13 cellular contexts compared by ENCODE assay signal in genomic region chr11:68506908-68507307, GRCh38. TPM values are rescaled to one million over a fixed set of nuclear protein-coding genes. Genes with fewer than 3 reads are reported as not detected.
A peak's percentile ranks its signal among the peaks of the same experiment; 100 is the strongest.
DNase-seq lines count a peak whose midpoint lies in the region; ATAC-seq and TF ChIP-seq lines count a peak whose summit lies in the region.
"Had no signal": no experiment of that assay in that cellular context is flagged by ENCODE, and none has a peak within 500 bp of the region (broad histone marks: within the 10 kb centered on the region; RNA-seq: fewer than 3 reads in every experiment).

No MANE protein-coding gene starts in this region.

- WGBS in spleen, 5 donors: 97 to 99% (median 98%) methylated on average over 3 of the region's 3 CpGs

- H3K36me3 ChIP-seq in spleen: peaks cover 0 to 9% (median under 1%) of the 10 kb centered on the region in 6 donors
- H3K36me3 ChIP-seq: thyroid gland had no signal

- peak; percentile 44 for ATAC-seq in left colon
- ATAC-seq: GM23338 had no signal

- no peaks in the 10 kb centered on the region for H3K27me3 Mint-ChIP-seq in T-helper 2 cell treated with Interferon-gamma antibody and Interleukin-4, amounts not matched to agents 5 μg/mL and 100 μg/mL, for 36 hours (ENCODE audit: low read depth)

- DNase-seq in DMS53 (lab: John Stamatoyannopoulos, UW) (peak; percentile 18), DMS53 treated with DMSO at 0.1 percent for 48 hours (lab: John Stamatoyannopoulos, UW; ENCODE audit: unreplicated experiment) (no peak), HT-29 (ENCODE audit: low spot score) (peak; percentile 45), SK-MEL-5 (ENCODE audit: low read depth, low spot score) (peak; percentile 17), left colon (no peak), spleen (no peak), NOMO-1 treated with dmso at 0.1 percent for 144 hours (lab: John Stamatoyannopoulos, UW; ENCODE audit: unreplicated experiment) (no peak)
- DNase-seq in T-helper 2 cell treated with Interferon-gamma antibody and Interleukin-4, amounts not matched to agents 5 μg/mL and 100 μg/mL, for 36 hours (ENCODE audit: low spot score): no peak
- DNase-seq: hippocampal formation, NCI-H1417 treated with DMSO at 0.1 percent for 48 hours, thyroid gland had no signal

- intact Hi-C loops in left colon (cut with DNase I, micrococcal nuclease) (no loop called here), spleen (cut with DNase I; ENCODE audit: low total_unique reads) (no loop called here)

- peaks cover 42 to 98% (median 78%) of the 10 kb centered on the region in 6 donors for H3K4me1 ChIP-seq in spleen

- no peaks in the 10 kb centered on the region for H3K27me3 ChIP-seq in spleen (replicated peaks in 1 of 7)
- H3K27me3 ChIP-seq: thyroid gland had no signal

- H3K4me3 Mint-ChIP-seq in T-helper 2 cell treated with Interferon-gamma antibody and Interleukin-4, amounts not matched to agents 5 μg/mL and 100 μg/mL, for 36 hours: no peak overlapping the region
- H3K4me3 Mint-ChIP-seq: activated T-helper 1 cell treated with anti-CD3 and anti-CD28 coated beads, Interleukin-12 subunit alpha, Interleukin-12 subunit beta, Interleukin-2, Interleukin-4 antibody, amounts not matched to agents 30 ng/mL and 10 ng/mL and 1 ng/mL, durations not matched to agents 14 hours and 24 hours and 36 hours; GM23338 had no signal

- H3K9me3 Mint-ChIP-seq in T-helper 2 cell treated with Interferon-gamma antibody and Interleukin-4, amounts not matched to agents 5 μg/mL and 100 μg/mL, for 36 hours: no peaks in the 10 kb centered on the region
- H3K9me3 Mint-ChIP-seq: activated T-helper 1 cell treated with anti-CD3 and anti-CD28 coated beads, Interleukin-12 subunit alpha, Interleukin-12 subunit beta, Interleukin-2, Interleukin-4 antibody, amounts not matched to agents 30 ng/mL and 10 ng/mL and 1 ng/mL, durations not matched to agents 14 hours and 24 hours and 36 hours; GM23338 had no signal

- in situ Hi-C loops in SK-MEL-5 (cut with HindIII; ENCODE audit: low pct_unique_long_range_greater_than_20kb, low sequenced_read_pairs): no loop called here

- H3K27ac Mint-ChIP-seq in T-helper 2 cell treated with Interferon-gamma antibody and Interleukin-4, amounts not matched to agents 5 μg/mL and 100 μg/mL, for 36 hours: no peak overlapping the region
- H3K27ac Mint-ChIP-seq: activated T-helper 1 cell treated with anti-CD3 and anti-CD28 coated beads, Interleukin-12 subunit alpha, Interleukin-12 subunit beta, Interleukin-2, Interleukin-4 antibody, amounts not matched to agents 30 ng/mL and 10 ng/mL and 1 ng/mL, durations not matched to agents 14 hours and 24 hours and 36 hours; GM23338 had no signal

- no peak for TF ChIP-seq CTCF in spleen (IDR thresholded peaks at IDR 0.05 in 8 of 11, conservative IDR thresholded peaks at IDR 0.05 in 3 of 11)

- H3K9me3 ChIP-seq in spleen: no peaks in the 10 kb centered on the region
- H3K9me3 ChIP-seq: thyroid gland had no signal

- peaks cover 42% of the 10 kb centered on the region for H3K4me1 Mint-ChIP-seq in T-helper 2 cell treated with Interferon-gamma antibody and Interleukin-4, amounts not matched to agents 5 μg/mL and 100 μg/mL, for 36 hours (ENCODE audit: low read depth)

- H3K36me3 Mint-ChIP-seq in T-helper 2 cell treated with Interferon-gamma antibody and Interleukin-4, amounts not matched to agents 5 μg/mL and 100 μg/mL, for 36 hours (ENCODE audit: low read depth): peaks cover 17% of the 10 kb centered on the region

- TF ChIP-seq POLR2A in spleen (IDR thresholded peaks at IDR 0.05): no peak

- no peak overlapping the region for H3K27ac ChIP-seq in spleen
- H3K27ac ChIP-seq: thyroid gland had no signal

- no peak overlapping the region for H3K4me3 ChIP-seq in spleen
- H3K4me3 ChIP-seq: GM23338, thyroid gland had no signal

RNA-seq across cellular contexts. Expression of gene PPP6R3, which starts 46.4 kb away (rescaled TPM):
- total RNA-seq in HT-29 (2014; rRNA removed; shearing (Covaris generic)): 198 and 215 TPM in 2 replicates
- 90.0 and 101 TPM in 2 replicates for total RNA-seq in SK-MEL-5 (2014; rRNA removed; shearing (Covaris generic))
- polyA plus RNA-seq in SK-MEL-5 (2015; cell fraction: cytosol; rRNA removed): 32.7 and 55.6 TPM in 2 replicates
- 110 and 138 TPM in 2 replicates for polyA plus RNA-seq in SK-MEL-5 (2015; cell fraction: nucleus; rRNA removed)
- total RNA-seq in left colon (100 to 1,000 TPM; 102 to 112 TPM), spleen (100 to 1,000 TPM; 112 to 178 (median 149) TPM)
- polyA plus RNA-seq in spleen: 10 to 100 TPM; 23.9 to 33.7 (median 28.1) TPM

Comparison
In these comparisons a context has a peak if more than half of its experiments do, and no peak if none do; other contexts are left out.
1. DNase-seq: peak in DMS53 (single experiment), HT-29 (single experiment) and SK-MEL-5 (single experiment); none in DMS53 treated with DMSO at 0.1 percent for 48 hours (single experiment), left colon (0 of 2), spleen (single experiment), T-helper 2 cell treated with Interferon-gamma antibody and Interleukin-4, amounts not matched to agents 5 μg/mL and 100 μg/mL, for 36 hours (single experiment) and NOMO-1 treated with dmso at 0.1 percent for 144 hours (single experiment).